24 cellular contexts compared by ENCODE assay signal in the genomic region with DNA sequence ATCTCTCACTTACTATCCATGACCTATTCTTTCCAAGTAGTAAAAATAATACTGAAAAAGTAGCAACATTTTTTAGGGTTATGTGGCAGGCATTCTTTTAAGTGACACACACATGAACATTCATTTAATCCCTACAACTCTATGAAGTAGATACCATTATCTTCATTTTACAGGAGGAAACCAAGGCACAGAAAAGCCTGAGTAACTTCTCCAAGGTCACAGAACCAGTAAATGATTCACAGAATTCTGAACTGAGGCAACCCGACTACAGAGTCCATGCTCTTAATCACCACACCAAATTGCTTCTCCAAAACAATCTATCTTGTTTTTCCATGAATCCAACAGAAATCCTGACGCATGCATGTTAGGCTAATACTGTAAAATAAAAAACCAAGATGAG. TPM values are rescaled to one million over a fixed set of nuclear protein-coding genes. Genes with fewer than 3 reads are reported as not detected.
A peak's percentile ranks its signal among the peaks of the same experiment; 100 is the strongest.
DNase-seq lines count a peak whose midpoint lies in the region; ATAC-seq, FAIRE-seq and TF ChIP-seq lines count a peak whose summit lies in the region.
"Had no signal": no experiment of that assay in that cellular context is flagged by ENCODE, and none has a peak within 500 bp of the region (broad histone marks: within the 10 kb centered on the region; RNA-seq: fewer than 3 reads in every experiment).

No MANE protein-coding gene starts in this region.

- no peak overlapping the region for H3K4me3 ChIP-seq in hepatocyte
- H3K4me3 ChIP-seq: MG63, PC-9, thoracic aorta had no signal

- WGBS in hepatocyte (ENCODE audit: low lambda C conversion rate, missing lambda C conversion rate) = 70% methylated on average over 2 of the region's 2 CpGs

- CTCF ChIA-PET in activated naive CD4-positive, alpha-beta T cell treated with anti-CD3 and anti-CD28 coated beads, Interleukin-2, amount 10 ng/mL, durations not matched to agents 7 days and 5 days (lab: Charles Lee) = no interaction called here
- CTCF ChIA-PET in activated CD8-positive, alpha-beta T cell treated with anti-CD3 and anti-CD28 coated beads, Interleukin-2, amount 10 ng/mL, durations not matched to agents 7 days and 5 days (lab: Charles Lee) = interaction anchor here (2.0 kb wide), 1 partner anchor 11 kb away, joined by 4 read pairs; no protein-coding TSS in a partner anchor

- H3K27ac Mint-ChIP-seq in activated naive CD4-positive, alpha-beta T cell treated with anti-CD3 and anti-CD28 coated beads, Interleukin-2, amount 50 U/mL, for 24 hours = peak overlapping the region; percentile 70
- H3K27ac Mint-ChIP-seq in activated naive CD4-positive, alpha-beta T cell treated with anti-CD3 and anti-CD28 coated beads, Interleukin-2, amount 10 ng/mL, durations not matched to agents 7 days and 5 days = no peak overlapping the region
- peak overlapping the region; percentile 22 for H3K27ac Mint-ChIP-seq in activated CD8-positive, alpha-beta T cell treated with anti-CD3 and anti-CD28 coated beads, Interleukin-2, amount 10 ng/mL, durations not matched to agents 7 days and 5 days
- H3K27ac Mint-ChIP-seq in stimulated activated effector memory CD8-positive, alpha-beta T cell treated with anti-CD3 and anti-CD28 coated beads, Interleukin-12 subunit alpha, Interleukin-12 subunit beta, amount 100 ng/mL, for 72 hours = peak overlapping the region; percentile 1
- H3K27ac Mint-ChIP-seq: stimulated activated memory B cell treated with anti-CD40 and anti-IgM and Interleukin-4, amounts not matched to agents 10 μg/mL and 1 μg/mL and 100 μg/mL, for 72 hours; T-cell had no signal

- no peaks in the 10 kb centered on the region for H3K9me3 Mint-ChIP-seq in activated naive CD4-positive, alpha-beta T cell treated with anti-CD3 and anti-CD28 coated beads, Interleukin-2, amount 50 U/mL, for 24 hours
- H3K9me3 Mint-ChIP-seq in activated naive CD4-positive, alpha-beta T cell treated with anti-CD3 and anti-CD28 coated beads, Interleukin-2, amount 10 ng/mL, durations not matched to agents 7 days and 5 days = no peaks in the 10 kb centered on the region
- H3K9me3 Mint-ChIP-seq in activated CD8-positive, alpha-beta T cell treated with anti-CD3 and anti-CD28 coated beads, Interleukin-2, amount 10 ng/mL, durations not matched to agents 7 days and 5 days (ENCODE audit: insufficient read depth) = no peaks in the 10 kb centered on the region
- no peaks in the 10 kb centered on the region for H3K9me3 Mint-ChIP-seq in stimulated activated effector memory CD8-positive, alpha-beta T cell treated with anti-CD3 and anti-CD28 coated beads, Interleukin-12 subunit alpha, Interleukin-12 subunit beta, amount 100 ng/mL, for 72 hours
- H3K9me3 Mint-ChIP-seq: stimulated activated memory B cell treated with anti-CD40 and anti-IgM and Interleukin-4, amounts not matched to agents 10 μg/mL and 1 μg/mL and 100 μg/mL, for 72 hours; T-cell had no signal

- H3K27me3 ChIP-seq in hepatocyte = no peaks in the 10 kb centered on the region
- H3K27me3 ChIP-seq: MG63 had no signal

- FAIRE-seq in GM19239 (lab: Jason Lieb, UNC) = no peak
- FAIRE-seq: endometrium had no signal

- H3K79me2 ChIP-seq in hepatocyte = peaks cover 93% of the 10 kb centered on the region

- H3K27ac ChIP-seq in hepatocyte = no peak overlapping the region
- H3K27ac ChIP-seq: PC-9, thoracic aorta had no signal

- H3K36me3 ChIP-seq in hepatocyte (replicated peaks; ENCODE audit: insufficient read depth, low read depth) = peaks cover 3% of the 10 kb centered on the region

- DNase-seq in activated naive CD4-positive, alpha-beta T cell treated with anti-CD3 and anti-CD28 coated beads, Interleukin-2, amount 10 ng/mL, durations not matched to agents 7 days and 5 days = no peak
- no peak for DNase-seq in activated CD8-positive, alpha-beta T cell treated with anti-CD3 and anti-CD28 coated beads, Interleukin-2, amount 10 ng/mL, durations not matched to agents 7 days and 5 days
- peak; percentile 22 for DNase-seq in hepatocyte (ENCODE audit: low spot score)
- no peak for DNase-seq in stimulated activated effector memory CD8-positive, alpha-beta T cell treated with anti-CD3 and anti-CD28 coated beads, Interleukin-12 subunit alpha, Interleukin-12 subunit beta, amount 100 ng/mL, for 72 hours (ENCODE audit: low spot score in 2 of 2)
- DNase-seq in stimulated activated CD4-positive, alpha-beta T cell treated with anti-CD3 and anti-CD28 coated beads, Interleukin-4, amount 100 ng/mL, for 1 hour = no peak
- DNase-seq in NCI-H526 treated with DMSO at 0.1 percent for 48 hours (lab: John Stamatoyannopoulos, UW) = no peak
- DNase-seq in GM19239 (ENCODE audit: insufficient read length, low spot score) = no peak
- DNase-seq: activated CD4-positive, alpha-beta T cell treated with anti-CD3 and anti-CD28 coated beads, Interleukin-2, amount 50 U/mL, for 1 hour; amniotic stem cell; HCEC 1CT; left cardiac atrium; MG63; midbrain; NCI-H1436; NCI-H510A; PC-9; SIG-M5; stimulated activated CD4-positive, alpha-beta T cell treated with anti-CD3 and anti-CD28 coated beads, Interleukin-1b, Interleukin-23, amount 100 ng/mL, for 48 hours; T-cell had no signal

- H3K4me1 Mint-ChIP-seq in activated naive CD4-positive, alpha-beta T cell treated with anti-CD3 and anti-CD28 coated beads, Interleukin-2, amount 50 U/mL, for 24 hours = peaks cover 38% of the 10 kb centered on the region
- H3K4me1 Mint-ChIP-seq in activated naive CD4-positive, alpha-beta T cell treated with anti-CD3 and anti-CD28 coated beads, Interleukin-2, amount 10 ng/mL, durations not matched to agents 7 days and 5 days = peaks cover 5% of the 10 kb centered on the region
- peaks cover 9% of the 10 kb centered on the region for H3K4me1 Mint-ChIP-seq in activated CD8-positive, alpha-beta T cell treated with anti-CD3 and anti-CD28 coated beads, Interleukin-2, amount 10 ng/mL, durations not matched to agents 7 days and 5 days (ENCODE audit: low read depth)
- H3K4me1 Mint-ChIP-seq in stimulated activated effector memory CD8-positive, alpha-beta T cell treated with anti-CD3 and anti-CD28 coated beads, Interleukin-12 subunit alpha, Interleukin-12 subunit beta, amount 100 ng/mL, for 72 hours = peaks cover 49% of the 10 kb centered on the region

- no peak for ATAC-seq in activated CD8-positive, alpha-beta T cell treated with anti-CD3 and anti-CD28 coated beads, Interleukin-2, amount 10 ng/mL, durations not matched to agents 7 days and 5 days
- ATAC-seq in stimulated activated effector memory CD8-positive, alpha-beta T cell treated with anti-CD3 and anti-CD28 coated beads, Interleukin-12 subunit alpha, Interleukin-12 subunit beta, amount 100 ng/mL, for 72 hours = peak; percentile 83
- ATAC-seq: left cardiac atrium; stimulated activated memory B cell treated with anti-CD40 and anti-IgM and Interleukin-4, amounts not matched to agents 10 μg/mL and 1 μg/mL and 100 μg/mL, for 72 hours; T-cell had no signal

- no peak overlapping the region for H3K4me3 Mint-ChIP-seq in activated naive CD4-positive, alpha-beta T cell treated with anti-CD3 and anti-CD28 coated beads, Interleukin-2, amount 50 U/mL, for 24 hours
- no peak overlapping the region for H3K4me3 Mint-ChIP-seq in activated naive CD4-positive, alpha-beta T cell treated with anti-CD3 and anti-CD28 coated beads, Interleukin-2, amount 10 ng/mL, durations not matched to agents 7 days and 5 days
- H3K4me3 Mint-ChIP-seq in activated CD8-positive, alpha-beta T cell treated with anti-CD3 and anti-CD28 coated beads, Interleukin-2, amount 10 ng/mL, durations not matched to agents 7 days and 5 days = no peak overlapping the region
- no peak overlapping the region for H3K4me3 Mint-ChIP-seq in stimulated activated effector memory CD8-positive, alpha-beta T cell treated with anti-CD3 and anti-CD28 coated beads, Interleukin-12 subunit alpha, Interleukin-12 subunit beta, amount 100 ng/mL, for 72 hours
- H3K4me3 Mint-ChIP-seq: stimulated activated memory B cell treated with anti-CD40 and anti-IgM and Interleukin-4, amounts not matched to agents 10 μg/mL and 1 μg/mL and 100 μg/mL, for 72 hours; T-cell had no signal

- H3K9me3 ChIP-seq in hepatocyte (ENCODE audit: low read depth) = no peaks in the 10 kb centered on the region
- H3K9me3 ChIP-seq: MG63, thoracic aorta had no signal

- peaks cover 43% of the 10 kb centered on the region for H3K36me3 Mint-ChIP-seq in activated naive CD4-positive, alpha-beta T cell treated with anti-CD3 and anti-CD28 coated beads, Interleukin-2, amount 50 U/mL, for 24 hours
- peaks cover 72% of the 10 kb centered on the region for H3K36me3 Mint-ChIP-seq in activated naive CD4-positive, alpha-beta T cell treated with anti-CD3 and anti-CD28 coated beads, Interleukin-2, amount 10 ng/mL, durations not matched to agents 7 days and 5 days
- peaks cover 75% of the 10 kb centered on the region for H3K36me3 Mint-ChIP-seq in activated CD8-positive, alpha-beta T cell treated with anti-CD3 and anti-CD28 coated beads, Interleukin-2, amount 10 ng/mL, durations not matched to agents 7 days and 5 days (ENCODE audit: low read depth)
- H3K36me3 Mint-ChIP-seq in stimulated activated effector memory CD8-positive, alpha-beta T cell treated with anti-CD3 and anti-CD28 coated beads, Interleukin-12 subunit alpha, Interleukin-12 subunit beta, amount 100 ng/mL, for 72 hours = no peaks in the 10 kb centered on the region

- H3K27me3 Mint-ChIP-seq in activated naive CD4-positive, alpha-beta T cell treated with anti-CD3 and anti-CD28 coated beads, Interleukin-2, amount 50 U/mL, for 24 hours = no peaks in the 10 kb centered on the region
- no peaks in the 10 kb centered on the region for H3K27me3 Mint-ChIP-seq in activated naive CD4-positive, alpha-beta T cell treated with anti-CD3 and anti-CD28 coated beads, Interleukin-2, amount 10 ng/mL, durations not matched to agents 7 days and 5 days
- no peaks in the 10 kb centered on the region for H3K27me3 Mint-ChIP-seq in activated CD8-positive, alpha-beta T cell treated with anti-CD3 and anti-CD28 coated beads, Interleukin-2, amount 10 ng/mL, durations not matched to agents 7 days and 5 days (ENCODE audit: low read depth)
- H3K27me3 Mint-ChIP-seq: progenitor cell of endocrine pancreas; stimulated activated memory B cell treated with anti-CD40 and anti-IgM and Interleukin-4, amounts not matched to agents 10 μg/mL and 1 μg/mL and 100 μg/mL, for 72 hours; T-cell had no signal

- H3K4me2 ChIP-seq in hepatocyte = no peak overlapping the region
- H3K4me2 ChIP-seq: PC-9 had no signal

- TF ChIP-seq CTCF in hepatocyte (IDR thresholded peaks at IDR 0.05; ENCODE audit: poor library complexity) = no peak

- peaks cover 43% of the 10 kb centered on the region for H4K20me1 ChIP-seq in hepatocyte (ENCODE audit: insufficient read depth, poor library complexity, severe bottlenecking)

- POLR2A ChIA-PET in activated CD8-positive, alpha-beta T cell treated with anti-CD3 and anti-CD28 coated beads, Interleukin-2, amount 10 ng/mL, durations not matched to agents 7 days and 5 days (lab: Charles Lee) = no interaction called here

- no peaks in the 10 kb centered on the region for H3K9me2 ChIP-seq in hepatocyte (replicated peaks; ENCODE audit: insufficient read depth)

- H2AFZ ChIP-seq in hepatocyte = no peak overlapping the region
- H2AFZ ChIP-seq: PC-9 had no signal

- H3K4me1 ChIP-seq in hepatocyte (ENCODE audit: insufficient read depth) = peaks cover 7% of the 10 kb centered on the region

RNA-seq across cellular contexts. Expression of a gene that starts 17.5 kb away (rescaled TPM):
- total RNA-seq in activated CD8-positive, alpha-beta T cell treated with anti-CD3 and anti-CD28 coated beads, Interleukin-2, amount 10 ng/mL, durations not matched to agents 7 days and 5 days = 100 to 1,000 TPM; 195 to 197 TPM
- total RNA-seq in hepatocyte = 145 and 151 TPM in 2 replicates
- polyA plus RNA-seq in hepatocyte = 64.0 and 73.0 TPM in 2 replicates

RNA-seq across cellular contexts. Expression of a gene that starts 43.3 kb away (rescaled TPM):
- total RNA-seq in activated CD8-positive, alpha-beta T cell treated with anti-CD3 and anti-CD28 coated beads, Interleukin-2, amount 10 ng/mL, durations not matched to agents 7 days and 5 days = 10 to 100 TPM in 1 of 2 experiments, 1 to 10 TPM in 1; 9.4 to 10.5 TPM
- 36.5 and 48.0 TPM in 2 replicates for total RNA-seq in hepatocyte
- polyA plus RNA-seq in hepatocyte = 22.7 and 29.5 TPM in 2 replicates
